Comparison of ENCODE assay signal across 36 cellular contexts in genomic region chrX:138294951-138295350, GRCh38.
"Had no signal": no experiment of that assay in that cellular context is flagged by ENCODE, and none has a peak within 500 bp of the region (broad histone marks: within the 10 kb centered on the region; RNA-seq: fewer than 3 reads in every experiment).

No MANE protein-coding gene starts in this region.

- ATAC-seq: activated CD8-positive, alpha-beta T cell treated with anti-CD3 and anti-CD28 coated beads for 36 hours; activated naive CD4-positive, alpha-beta T cell treated with anti-CD3 and anti-CD28 coated beads, Interleukin-2, amount 50 U/mL, for 72 hours; activated T-cell treated with anti-CD3 and anti-CD28 coated beads, Interleukin-2, amount 50 U/mL, for 4 hours; activated T-cell treated with anti-CD3 and anti-CD28 coated beads, Interleukin-2, amount 50 U/mL, for 72 hours; activated T-helper 17 cell treated with anti-CD3 and anti-CD28 coated beads, Interleukin-2, amount 50 U/mL, for 72 hours; body of pancreas had no signal

- H3K27ac Mint-ChIP-seq: activated B cell treated with CpG ODN at 0.5 μM for 24 hours; activated CD4-positive, alpha-beta memory T cell treated with anti-CD3 and anti-CD28 coated beads for 36 hours; activated CD4-positive, alpha-beta T cell treated with anti-CD3 and anti-CD28 coated beads, Interleukin-2, amount 10 ng/mL, durations not matched to agents 24 days and 14 days; activated CD8-positive, alpha-beta T cell treated with anti-CD3 and anti-CD28 coated beads for 36 hours; activated naive CD4-positive, alpha-beta T cell treated with anti-CD3 and anti-CD28 coated beads for 36 hours; activated naive CD4-positive, alpha-beta T cell treated with anti-CD3 and anti-CD28 coated beads, Interleukin-2, amount 50 U/mL, for 72 hours; activated naive CD8-positive, alpha-beta T cell treated with anti-CD3 and anti-CD28 coated beads for 36 hours; activated T-cell treated with anti-CD3 and anti-CD28 coated beads, Interleukin-2, amount 50 U/mL, for 72 hours; activated T-helper 1 cell treated with anti-CD3 and anti-CD28 coated beads, Interleukin-12 subunit alpha, Interleukin-12 subunit beta, Interleukin-2, Interleukin-4 antibody, amounts not matched to agents 30 ng/mL and 10 ng/mL and 1 ng/mL, durations not matched to agents 14 hours and 24 hours and 36 hours; activated T-helper 17 cell treated with anti-CD3 and anti-CD28 coated beads, Interleukin-2, amount 50 U/mL, for 72 hours; T-helper 1 cell treated with Interleukin-12 subunit alpha and Interleukin-12 subunit beta and Interleukin-4 antibody, amounts not matched to agents 30 μg/mL and 1 μg/mL, for 36 hours; T-helper 2 cell treated with Interferon-gamma antibody and Interleukin-4, amounts not matched to agents 5 μg/mL and 100 μg/mL, for 36 hours had no signal

- H3K4me1 ChIP-seq: adrenal gland, body of pancreas, breast epithelium had no signal

- FAIRE-seq: TTC549 had no signal

- H3K36me3 ChIP-seq: adrenal gland, brain microvascular endothelial cell, breast epithelium had no signal

- H3K4me3 Mint-ChIP-seq: activated B cell treated with CpG ODN at 0.5 μM for 24 hours; activated CD4-positive, alpha-beta memory T cell treated with anti-CD3 and anti-CD28 coated beads for 36 hours; activated CD4-positive, alpha-beta T cell treated with anti-CD3 and anti-CD28 coated beads, Interleukin-2, amount 10 ng/mL, durations not matched to agents 24 days and 14 days; activated CD8-positive, alpha-beta T cell treated with anti-CD3 and anti-CD28 coated beads for 36 hours; activated naive CD4-positive, alpha-beta T cell treated with anti-CD3 and anti-CD28 coated beads for 36 hours; activated naive CD8-positive, alpha-beta T cell treated with anti-CD3 and anti-CD28 coated beads for 36 hours; activated T-cell treated with anti-CD3 and anti-CD28 coated beads, Interleukin-2, amount 50 U/mL, for 4 hours; activated T-cell treated with anti-CD3 and anti-CD28 coated beads, Interleukin-2, amount 50 U/mL, for 72 hours; activated T-helper 1 cell treated with anti-CD3 and anti-CD28 coated beads, Interleukin-12 subunit alpha, Interleukin-12 subunit beta, Interleukin-2, Interleukin-4 antibody, amounts not matched to agents 30 ng/mL and 10 ng/mL and 1 ng/mL, durations not matched to agents 14 hours and 24 hours and 36 hours; activated T-helper 17 cell treated with anti-CD3 and anti-CD28 coated beads, Interleukin-2, amount 50 U/mL, for 72 hours; T-helper 1 cell treated with Interleukin-12 subunit alpha and Interleukin-12 subunit beta and Interleukin-4 antibody, amounts not matched to agents 30 μg/mL and 1 μg/mL, for 36 hours; T-helper 2 cell treated with Interferon-gamma antibody and Interleukin-4, amounts not matched to agents 5 μg/mL and 100 μg/mL, for 36 hours had no signal

- H3K9me3 Mint-ChIP-seq: activated B cell treated with CpG ODN at 0.5 μM for 24 hours; activated CD4-positive, alpha-beta memory T cell treated with anti-CD3 and anti-CD28 coated beads for 36 hours; activated CD4-positive, alpha-beta T cell treated with anti-CD3 and anti-CD28 coated beads, Interleukin-2, amount 10 ng/mL, durations not matched to agents 24 days and 14 days; activated CD8-positive, alpha-beta T cell treated with anti-CD3 and anti-CD28 coated beads for 36 hours; activated naive CD4-positive, alpha-beta T cell treated with anti-CD3 and anti-CD28 coated beads for 36 hours; activated naive CD4-positive, alpha-beta T cell treated with anti-CD3 and anti-CD28 coated beads, Interleukin-2, amount 50 U/mL, for 72 hours; activated naive CD8-positive, alpha-beta T cell treated with anti-CD3 and anti-CD28 coated beads for 36 hours; activated T-cell treated with anti-CD3 and anti-CD28 coated beads, Interleukin-2, amount 50 U/mL, for 4 hours; activated T-helper 1 cell treated with anti-CD3 and anti-CD28 coated beads, Interleukin-12 subunit alpha, Interleukin-12 subunit beta, Interleukin-2, Interleukin-4 antibody, amounts not matched to agents 30 ng/mL and 10 ng/mL and 1 ng/mL, durations not matched to agents 14 hours and 24 hours and 36 hours; activated T-helper 17 cell treated with anti-CD3 and anti-CD28 coated beads, Interleukin-2, amount 50 U/mL, for 72 hours; T-helper 1 cell treated with Interleukin-12 subunit alpha and Interleukin-12 subunit beta and Interleukin-4 antibody, amounts not matched to agents 30 μg/mL and 1 μg/mL, for 36 hours; T-helper 2 cell treated with Interferon-gamma antibody and Interleukin-4, amounts not matched to agents 5 μg/mL and 100 μg/mL, for 36 hours had no signal

- H3K36me3 Mint-ChIP-seq: activated CD4-positive, alpha-beta memory T cell treated with anti-CD3 and anti-CD28 coated beads for 36 hours; activated naive CD4-positive, alpha-beta T cell treated with anti-CD3 and anti-CD28 coated beads, Interleukin-2, amount 50 U/mL, for 72 hours; activated naive CD8-positive, alpha-beta T cell treated with anti-CD3 and anti-CD28 coated beads for 36 hours had no signal

- DNase-seq: activated B cell treated with CpG ODN at 0.5 μM for 24 hours; activated CD4-positive, alpha-beta memory T cell treated with anti-CD3 and anti-CD28 coated beads for 36 hours; activated CD4-positive, alpha-beta T cell treated with anti-CD3 and anti-CD28 coated beads for 4 hours; activated CD4-positive, alpha-beta T cell treated with anti-CD3 and anti-CD28 coated beads, Interleukin-2, amount 10 ng/mL, durations not matched to agents 24 days and 14 days; activated CD4-positive, alpha-beta T cell treated with anti-CD3 and anti-CD28 coated beads, Interleukin-2, amount 50 U/mL, for 1 hour; activated CD4-positive, alpha-beta T cell treated with anti-CD3 and anti-CD28 coated beads, Interleukin-2, amount 50 U/mL, for 4 hours; activated CD4-positive, CD25-positive, alpha-beta regulatory T cell treated with anti-CD3 and anti-CD28 coated beads, Interleukin-2, amount 50 U/mL, for 72 hours; activated CD8-positive, alpha-beta memory T cell treated with anti-CD3 and anti-CD28 coated beads, Interleukin-2, amount 50 U/mL, for 4 hours; activated CD8-positive, alpha-beta T cell treated with anti-CD3 and anti-CD28 coated beads for 36 hours; activated effector memory CD4-positive, alpha-beta T cell treated with anti-CD3 and anti-CD28 coated beads, Interleukin-2, amount 50 U/mL, for 16 hours; activated gamma-delta T cell treated with Interleukin-2 at 50 U/mL for 16 hours; activated naive CD4-positive, alpha-beta T cell; activated naive CD4-positive, alpha-beta T cell treated with anti-CD3 and anti-CD28 coated beads for 36 hours; activated naive CD4-positive, alpha-beta T cell treated with anti-CD3 and anti-CD28 coated beads, Interleukin-2, amount 50 U/mL, for 16 hours; activated naive CD8-positive, alpha-beta T cell treated with anti-CD3 and anti-CD28 coated beads for 36 hours; activated T-cell treated with anti-CD3 and anti-CD28 coated beads for 4 hours; activated T-cell treated with anti-CD3 and anti-CD28 coated beads, Interleukin-2, amount 50 U/mL, for 1 hour; activated T-cell treated with anti-CD3 and anti-CD28 coated beads, Interleukin-2, amount 50 U/mL, for 4 hours; activated T-cell treated with anti-CD3 and anti-CD28 coated beads, Interleukin-2, amount 50 U/mL, for 72 hours; adrenal gland; amniotic stem cell; aorta; body of pancreas; brain microvascular endothelial cell; central memory CD4-positive, alpha-beta T cell; T-helper 1 cell; T-helper 2 cell; T-helper 9 cell had no signal

- H3K9me3 ChIP-seq: adrenal gland, body of pancreas, breast epithelium had no signal

- H3K27me3 ChIP-seq: adrenal gland, body of pancreas, brain microvascular endothelial cell had no signal

- H3K4me1 Mint-ChIP-seq: activated B cell treated with CpG ODN at 0.5 μM for 24 hours; activated CD4-positive, alpha-beta T cell treated with anti-CD3 and anti-CD28 coated beads, Interleukin-2, amount 10 ng/mL, durations not matched to agents 24 days and 14 days; activated naive CD8-positive, alpha-beta T cell treated with anti-CD3 and anti-CD28 coated beads for 36 hours; activated T-helper 17 cell treated with anti-CD3 and anti-CD28 coated beads, Interleukin-2, amount 50 U/mL, for 72 hours had no signal

- H3K27me3 Mint-ChIP-seq: activated B cell treated with CpG ODN at 0.5 μM for 24 hours; activated CD4-positive, alpha-beta memory T cell treated with anti-CD3 and anti-CD28 coated beads for 36 hours; activated CD4-positive, alpha-beta T cell treated with anti-CD3 and anti-CD28 coated beads, Interleukin-2, amount 10 ng/mL, durations not matched to agents 24 days and 14 days; activated CD8-positive, alpha-beta T cell treated with anti-CD3 and anti-CD28 coated beads for 36 hours; activated naive CD8-positive, alpha-beta T cell treated with anti-CD3 and anti-CD28 coated beads for 36 hours; activated T-helper 17 cell treated with anti-CD3 and anti-CD28 coated beads, Interleukin-2, amount 50 U/mL, for 72 hours had no signal

- H3K4me3 ChIP-seq: adrenal gland, body of pancreas, breast epithelium had no signal

- H3K27ac ChIP-seq: adrenal gland, body of pancreas, brain microvascular endothelial cell, breast epithelium, VCaP had no signal
